ENCODE assay signal across 1 cellular context in genomic region chr17:32341857-32342602, GRCh38.
TF ChIP-seq lines count a peak whose summit lies in the region.

Gene C17orf75, minus strand, starts transcription at chr17:32342173. Its CDS starts 34 bp downstream, at chr17:32342139.

TF ChIP-seq in HepG2, 621 proteins besides CTCF, POLR2A, EP300 and RAD21 (continued from another document and continues in another):
- TF ChIP-seq ZNF687 (CRISPR knock-in tag; IDR thresholded peaks at IDR 0.05) (peak; percentile 91), ZNF740 (CRISPR knock-in tag; IDR thresholded peaks at IDR 0.05) (no peak), TBP (CRISPR knock-in tag; IDR thresholded peaks at IDR 0.05) (no peak), GMEB1 (CRISPR knock-in tag; IDR thresholded peaks at IDR 0.05; ENCODE audit: borderline replicate concordance) (peak; percentile 66; the same call in 1 of the 2 replicates), DNMT3B (CRISPR knock-in tag; conservative IDR thresholded peaks at IDR 0.05) (peak; percentile 79; the same call in 1 of the 2 replicates), POGZ (CRISPR knock-in tag; IDR thresholded peaks at IDR 0.05) (peak; percentile 96), IKZF5 (CRISPR knock-in tag; IDR thresholded peaks at IDR 0.05) (peak; percentile 82; the same call in 1 of the 2 replicates), HOMEZ (CRISPR knock-in tag; IDR thresholded peaks at IDR 0.05; ENCODE audit: low read depth) (peak; percentile 23; the same call in 1 of the 2 replicates), ZBTB34 (CRISPR knock-in tag; IDR thresholded peaks at IDR 0.05) (peak; percentile 75; the same call in 1 of the 2 replicates), ZSCAN21 (CRISPR knock-in tag; IDR thresholded peaks at IDR 0.05; ENCODE audit: borderline replicate concordance) (peak; percentile 93; the same call in 1 of the 2 replicates), ZNF280B (CRISPR knock-in tag; IDR thresholded peaks at IDR 0.05; ENCODE audit: borderline replicate concordance) (peak; percentile 81; the same call in 1 of the 2 replicates), ZSCAN20 (CRISPR knock-in tag; IDR thresholded peaks at IDR 0.05; ENCODE audit: borderline replicate concordance) (0 out of 2 replicates have a peak, but pooled peaks have one; percentile 34), PRMT3 (CRISPR knock-in tag; IDR thresholded peaks at IDR 0.05; ENCODE audit: borderline replicate concordance, low read depth) (no peak), ZNF788 (CRISPR knock-in tag; IDR thresholded peaks at IDR 0.05; ENCODE audit: borderline replicate concordance) (peak; percentile 98), ZNF264 (CRISPR knock-in tag; IDR thresholded peaks at IDR 0.05) (0 out of 2 replicates have a peak, but pooled peaks have one; percentile 30), MXD4 (CRISPR knock-in tag; IDR thresholded peaks at IDR 0.05) (peak; percentile 77; the same call in 1 of the 2 replicates), EZH2 (conservative IDR thresholded peaks at IDR 0.05; ENCODE audit: low read depth, low read length) (no peak), GTF2F1 (IDR thresholded peaks at IDR 0.05; ENCODE audit: low read length) (0 out of 2 replicates have a peak, but pooled peaks have one; percentile 72), HNF4A (CRISPR knock-in tag; IDR thresholded peaks at IDR 0.05) (peak; percentile 55), CHD4 (IDR thresholded peaks at IDR 0.05; ENCODE audit: borderline replicate concordance, low read length) (no peak), ZBTB33 (CRISPR knock-in tag; IDR thresholded peaks at IDR 0.05) (peak; percentile 74), NFE2 (CRISPR knock-in tag; IDR thresholded peaks at IDR 0.05) (0 out of 2 replicates have a peak, but pooled peaks have one; percentile 15), ZZZ3 (CRISPR knock-in tag; IDR thresholded peaks at IDR 0.05; ENCODE audit: borderline replicate concordance) (peak; percentile 85; the same call in 1 of the 2 replicates), SMAD3 (CRISPR knock-in tag; IDR thresholded peaks at IDR 0.05) (peak; percentile 95), ZNF629 (CRISPR knock-in tag; conservative IDR thresholded peaks at IDR 0.05) (no peak; the same call in none of the 2 replicates), ZNF383 (CRISPR knock-in tag; IDR thresholded peaks at IDR 0.05; ENCODE audit: borderline replicate concordance) (no peak), CBFB (CRISPR knock-in tag; IDR thresholded peaks at IDR 0.05) (peak; percentile 94), MIXL1 (CRISPR knock-in tag; IDR thresholded peaks at IDR 0.05) (peak; percentile 94), ZBTB4 (CRISPR knock-in tag; IDR thresholded peaks at IDR 0.05; ENCODE audit: borderline replicate concordance) (no peak), SCMH1 (CRISPR knock-in tag; IDR thresholded peaks at IDR 0.05; ENCODE audit: borderline replicate concordance) (no peak), ETS1 (CRISPR knock-in tag; IDR thresholded peaks at IDR 0.05) (no peak), ZNF781 (CRISPR knock-in tag; IDR thresholded peaks at IDR 0.05; ENCODE audit: borderline replicate concordance, not compliant biosample characterization) (peak; percentile 63), AKAP8 (CRISPR knock-in tag; IDR thresholded peaks at IDR 0.05) (no peak), ZNF33B (CRISPR knock-in tag; IDR thresholded peaks at IDR 0.05) (0 out of 2 replicates have a peak, but pooled peaks have one; percentile 36), ZNF143 (CRISPR knock-in tag; IDR thresholded peaks at IDR 0.05) (peak; percentile 80), TRIM24 (CRISPR knock-in tag; IDR thresholded peaks at IDR 0.05) (no peak), ZNF670 (CRISPR knock-in tag; IDR thresholded peaks at IDR 0.05; ENCODE audit: borderline replicate concordance) (peak; percentile 74; the same call in 1 of the 2 replicates), RFX1 (IDR thresholded peaks at IDR 0.05) (no peak), SMAD9 (CRISPR knock-in tag; IDR thresholded peaks at IDR 0.05) (peak; percentile 57; the same call in 1 of the 2 replicates), TFAP4 (IDR thresholded peaks at IDR 0.05; ENCODE audit: borderline replicate concordance, low read depth) (peak; percentile 49; the same call in 1 of the 2 replicates), ARNTL (CRISPR knock-in tag; IDR thresholded peaks at IDR 0.05) (no peak)
